Comparison of ENCODE assay signal across 20 cellular contexts in the genomic region with DNA sequence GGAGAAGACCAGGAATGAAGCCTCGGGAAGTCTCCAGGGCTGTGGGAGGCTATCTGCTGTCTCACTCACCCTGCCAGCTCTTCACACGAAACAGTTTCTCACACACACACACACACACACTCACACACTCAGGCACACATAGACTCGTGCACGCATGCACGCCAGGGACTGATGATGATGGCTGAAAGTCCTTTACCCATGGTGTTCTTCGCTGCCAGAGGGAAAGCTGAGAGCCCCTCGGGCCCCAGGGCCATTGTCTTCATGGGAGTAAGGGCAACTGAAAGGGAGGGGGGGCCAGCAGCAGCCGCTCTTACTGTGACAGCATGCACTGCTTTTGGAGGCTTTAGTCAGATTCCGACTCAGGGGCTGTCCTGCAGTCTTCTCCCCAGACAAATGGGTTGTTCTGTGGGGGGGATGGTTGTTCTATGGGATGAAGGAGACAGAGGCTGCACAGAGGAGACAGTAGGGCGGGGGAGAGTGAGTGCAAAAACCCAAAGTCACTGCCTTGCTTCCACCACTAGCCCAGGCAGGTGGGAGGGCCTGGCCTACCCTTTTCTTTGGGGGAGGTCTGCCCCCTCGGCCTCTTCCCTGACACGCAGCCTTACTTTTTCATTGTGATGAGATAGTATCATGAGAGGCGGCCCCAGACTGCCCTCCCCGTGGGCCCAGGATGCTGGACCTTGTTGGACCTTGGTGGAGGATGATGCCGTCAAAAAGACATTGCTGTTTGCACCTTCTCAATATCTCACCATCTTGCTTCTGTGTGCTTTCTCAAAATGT. TPM values are rescaled to one million over a fixed set of nuclear protein-coding genes. Genes with fewer than 3 reads are reported as not detected.
DNase-seq lines count a peak whose midpoint lies in the region; ATAC-seq and TF ChIP-seq lines count a peak whose summit lies in the region.
"Had no signal": no experiment of that assay in that cellular context is flagged by ENCODE, and none has a peak within 500 bp of the region (broad histone marks: within the 10 kb centered on the region; RNA-seq: fewer than 3 reads in every experiment).

No MANE protein-coding gene starts in this region.

- H3K4me3 ChIP-seq in sigmoid colon: no peak overlapping the region
- H3K4me3 ChIP-seq in prostate gland: no peak overlapping the region
- H3K4me3 ChIP-seq: A549 had no signal

- intact Hi-C loops in sigmoid colon (cut with DNase I): no loop called here
- intact Hi-C loops in prostate gland (cut with DNase I): no loop called here

- no peak overlapping the region for H2BK20ac ChIP-seq in H9 (ENCODE audit: low read depth, low read length, poor library complexity, severe bottlenecking)

- no peaks in the 10 kb centered on the region for H3K79me2 ChIP-seq in H9 (ENCODE audit: insufficient read depth, low read length)

- no peak overlapping the region for H4K5ac ChIP-seq in H9 (ENCODE audit: insufficient read length, low read depth, low read length)

- H3K23me2 ChIP-seq in H9 (ENCODE audit: insufficient read length, low read depth, low read length, poor library complexity, severe bottlenecking): no peaks in the 10 kb centered on the region

- TF ChIP-seq EP300 in sigmoid colon (IDR thresholded peaks at IDR 0.05): no peak

- no peak overlapping the region for H2BK5ac ChIP-seq in H9 (ENCODE audit: insufficient read length, low read length)

- H3K4me1 ChIP-seq in H9 (ENCODE audit: insufficient read depth, low read length) (no peaks in the 10 kb centered on the region), sigmoid colon (peaks cover 0 to 35% (median 29%) of the 10 kb centered on the region in 4 donors), prostate gland (replicated peaks) (no peaks in the 10 kb centered on the region)
- H3K4me1 ChIP-seq: A549 had no signal

- no peak overlapping the region for H2BK120ac ChIP-seq in H9 (ENCODE audit: low read depth, low read length, poor library complexity, severe bottlenecking)

- H4K91ac ChIP-seq in H9 (ENCODE audit: insufficient read length, low read depth, low read length): no peak overlapping the region

- no peak for DNase-seq in H9
- peak; percentile 53 for DNase-seq in ecto neural progenitor cell (ENCODE audit: low spot score)
- peak; percentile 16 for DNase-seq in neural crest cell (ENCODE audit: low read depth, low spot score)
- DNase-seq in sigmoid colon: peak; percentile 58
- DNase-seq in stimulated activated naive CD8-positive, alpha-beta T cell treated with anti-CD3 and anti-CD28 coated beads, Interleukin-15, amount 100 ng/mL, for 72 hours: no peak
- DNase-seq in prostate gland (ENCODE audit: low spot score): no peak
- DNase-seq: HCEC 1CT, IMR-90, NCI-H1694, NCI-H2081 treated with DMSO at 0.1 percent for 48 hours, NCI-H69 had no signal

- H3K14ac ChIP-seq in H9 (ENCODE audit: insufficient read depth, low read length): no peak overlapping the region; the same call in 1 of the 2 replicates

- H3K4me1 Mint-ChIP-seq in H9 (peaks cover 7 to 10% of the 10 kb centered on the region in 2 experiments), neural crest cell (peaks cover 10% of the 10 kb centered on the region)
- no peaks in the 10 kb centered on the region for H3K4me1 Mint-ChIP-seq in stimulated activated naive CD8-positive, alpha-beta T cell treated with anti-CD3 and anti-CD28 coated beads, Interleukin-15, amount 100 ng/mL, for 72 hours
- H3K4me1 Mint-ChIP-seq: B cell had no signal

- no peak overlapping the region for H4K8ac ChIP-seq in H9 (replicated peaks; ENCODE audit: insufficient read length, low read depth, low read length)

- ATAC-seq in HG03439 (IDR thresholded peaks at IDR 0.05; ENCODE audit: unreplicated experiment) (no peak), GM18909 (IDR thresholded peaks at IDR 0.05; ENCODE audit: poor library complexity, unreplicated experiment) (no peak)
- ATAC-seq in stimulated activated naive CD8-positive, alpha-beta T cell treated with anti-CD3 and anti-CD28 coated beads, Interleukin-15, amount 100 ng/mL, for 72 hours: no peak
- ATAC-seq: A549, Panc1, SK-N-SH treated with all-trans-retinoic acid at 6 μM for 48 hours had no signal

- WGBS in H9 (ENCODE audit: extremely low coverage, insufficient read length, low lambda C conversion rate): no CpG with 5 or more reads among the region's 15 CpGs
- 90 to 92% methylated on average over 15 of the region's 15 CpGs for WGBS in sigmoid colon, 2 donors
- 75% methylated on average over 15 of the region's 15 CpGs for WGBS in prostate gland

- H3K4me2 ChIP-seq in H9 (ENCODE audit: insufficient read depth, insufficient read length, low read length): no peak overlapping the region
- H3K4me2 ChIP-seq: A549 had no signal

- no peak overlapping the region for H3K27ac Mint-ChIP-seq in H9
- peak overlapping the region; percentile 89 for H3K27ac Mint-ChIP-seq in neural crest cell (ENCODE audit: unreplicated experiment)
- H3K27ac Mint-ChIP-seq in stimulated activated naive CD8-positive, alpha-beta T cell treated with anti-CD3 and anti-CD28 coated beads, Interleukin-15, amount 100 ng/mL, for 72 hours: no peak overlapping the region
- H3K27ac Mint-ChIP-seq: B cell, CD14-positive monocyte had no signal

- H3K79me1 ChIP-seq in H9 (ENCODE audit: insufficient read depth, low read depth, low read length, poor library complexity, severe bottlenecking): no peaks in the 10 kb centered on the region

- no peak overlapping the region for H2AK5ac ChIP-seq in H9 (ENCODE audit: insufficient read length, low read length)

- H2BK15ac ChIP-seq in H9 (ENCODE audit: low read depth, low read length): no peak overlapping the region

- no peak overlapping the region for H2AFZ ChIP-seq in H9 (ENCODE audit: low read length)

- H3K9me3 Mint-ChIP-seq in H9 (no peaks in the 10 kb centered on the region), neural crest cell (no peaks in the 10 kb centered on the region)
- no peaks in the 10 kb centered on the region for H3K9me3 Mint-ChIP-seq in stimulated activated naive CD8-positive, alpha-beta T cell treated with anti-CD3 and anti-CD28 coated beads, Interleukin-15, amount 100 ng/mL, for 72 hours

- no peaks in the 10 kb centered on the region for H4K20me1 ChIP-seq in H9 (ENCODE audit: control insufficient read depth, insufficient read depth, insufficient read length)

- no peak overlapping the region for H3K9ac ChIP-seq in H9 (ENCODE audit: extremely low read depth, insufficient read length, low read length)

- H3K36me3 ChIP-seq in sigmoid colon: no peaks in the 10 kb centered on the region
- no peaks in the 10 kb centered on the region for H3K36me3 ChIP-seq in prostate gland

- no peak overlapping the region for H3K23ac ChIP-seq in H9 (ENCODE audit: insufficient read length, low read depth, low read length)

- TF ChIP-seq POLR2A in sigmoid colon (IDR thresholded peaks at IDR 0.05) (no peak), prostate gland (IDR thresholded peaks at IDR 0.05) (no peak)

- H3K18ac ChIP-seq in H9 (ENCODE audit: insufficient read length, low read depth, low read length): peak overlapping the region; percentile 17

- H3K9me3 ChIP-seq in H9 (ENCODE audit: control insufficient read depth, low read depth, low read length) (no peaks in the 10 kb centered on the region), sigmoid colon (no peaks in the 10 kb centered on the region), prostate gland (no peaks in the 10 kb centered on the region)
- H3K9me3 ChIP-seq: A549 had no signal

- no peak overlapping the region for H3K4ac ChIP-seq in H9 (ENCODE audit: low read depth, low read length)

- H3K27ac ChIP-seq in H9 (ENCODE audit: insufficient read length, low read depth, low read length) (no peak overlapping the region), sigmoid colon (peak overlapping the region in 2 of 4 donors; percentile 84 to 85), prostate gland (no peak overlapping the region)
- H3K27ac ChIP-seq: A549 had no signal

- H2BK12ac ChIP-seq in H9 (ENCODE audit: insufficient read length, low read depth, low read length): no peak overlapping the region

- H3K4me3 Mint-ChIP-seq in H9 (no peak overlapping the region), neural crest cell (no peak overlapping the region)
- no peak overlapping the region for H3K4me3 Mint-ChIP-seq in stimulated activated naive CD8-positive, alpha-beta T cell treated with anti-CD3 and anti-CD28 coated beads, Interleukin-15, amount 100 ng/mL, for 72 hours
- H3K4me3 Mint-ChIP-seq: B cell, CD14-positive monocyte had no signal

- peaks cover 0 to 1% (median 0%) of the 10 kb centered on the region in 3 experiments; a peak in 1 of 7 replicates for H3K36me3 Mint-ChIP-seq in H9 (ENCODE audit: insufficient read depth in 1 of 3, low read depth in 3 of 3)
- H3K36me3 Mint-ChIP-seq in neural crest cell (ENCODE audit: low read depth): no peaks in the 10 kb centered on the region
- H3K36me3 Mint-ChIP-seq: CD14-positive monocyte had no signal

- no peak for TF ChIP-seq CTCF in H9 (conservative IDR thresholded peaks at IDR 0.05)
- TF ChIP-seq CTCF in neural crest cell (conservative IDR thresholded peaks at IDR 0.05): no peak
- TF ChIP-seq CTCF in sigmoid colon (IDR thresholded peaks at IDR 0.05): no peak
- no peak for TF ChIP-seq CTCF in prostate gland (IDR thresholded peaks at IDR 0.05)

- H3K27me3 Mint-ChIP-seq in H9 (ENCODE audit: low read depth): no peaks in the 10 kb centered on the region; the same call in none of the 2 replicates
- no peaks in the 10 kb centered on the region for H3K27me3 Mint-ChIP-seq in neural crest cell (ENCODE audit: low read depth)
- H3K27me3 Mint-ChIP-seq in stimulated activated naive CD8-positive, alpha-beta T cell treated with anti-CD3 and anti-CD28 coated beads, Interleukin-15, amount 100 ng/mL, for 72 hours: no peaks in the 10 kb centered on the region
- H3K27me3 Mint-ChIP-seq: B cell had no signal

- no peak overlapping the region for H3K56ac ChIP-seq in H9 (ENCODE audit: insufficient read length, low read depth, low read length)

- H3T11ph ChIP-seq in H9 (ENCODE audit: low read length): no peak overlapping the region

- H3K27me3 ChIP-seq in H9 (ENCODE audit: insufficient read depth, low read length): no peaks in the 10 kb centered on the region
- no peaks in the 10 kb centered on the region for H3K27me3 ChIP-seq in sigmoid colon
- H3K27me3 ChIP-seq in prostate gland (replicated peaks; ENCODE audit: insufficient read depth): no peaks in the 10 kb centered on the region

RNA-seq across cellular contexts. Expression of a gene that starts 29.0 kb away (rescaled TPM):
- total RNA-seq in H9 (2021) (0.09 and 0.11 TPM in 2 replicates), neural crest cell (0.86 and 1.1 TPM in 2 replicates), sigmoid colon (10 to 100 TPM in 3 of 4 donors, 1 to 10 TPM in 1; 3.9 to 16.9 (median 13.6) TPM), prostate gland (1 to 10 TPM; 1.9 to 4.3 TPM)
- 1 to 10 TPM in 1 of 3 donors, under 1 TPM in 2; under 0.01 to 7.2 (median 0.23) TPM for polyA plus RNA-seq in sigmoid colon
- total RNA-seq: Daoy, IMR-90, NCI-H460 had no signal
- polyA plus RNA-seq: A549, CD14-positive monocyte, IMR-90 had no signal

Comparison
In these comparisons a context has a peak if more than half of its experiments do, and no peak if none do; other contexts are left out.
1. DNase-seq: peak in ecto neural progenitor cell (single experiment), neural crest cell (single experiment) and sigmoid colon (single experiment); none in H9 (single experiment), stimulated activated naive CD8-positive, alpha-beta T cell treated with anti-CD3 and anti-CD28 coated beads, Interleukin-15, amount 100 ng/mL, for 72 hours (0 of 2) and prostate gland (single experiment).